In genomic region chr10:26890956-26891355, GRCh38 we compare ENCODE assay signal across 8 cellular contexts.
DNase-seq lines count a peak whose midpoint lies in the region; TF ChIP-seq lines count a peak whose summit lies in the region.

No MANE protein-coding gene starts in this region.

- H3K9ac ChIP-seq in adipocyte (ENCODE audit: low read length) = no peak overlapping the region

- peak; percentile 58 for DNase-seq in COR-L47 (lab: John Stamatoyannopoulos, UW)
- peak; percentile 69 for DNase-seq in HFF-Myc (ENCODE audit: extremely low read depth, low read depth)
- DNase-seq in OCI-M1 (lab: John Stamatoyannopoulos, UW) = peak; percentile 86
- DNase-seq in adipocyte (ENCODE audit: low read depth) = peak; percentile 64
- peak; percentile 83 for DNase-seq in iris pigment epithelial cell (ENCODE audit: low read depth)
- peak; percentile 6 to 8 for DNase-seq in stimulated activated CD4-positive, alpha-beta T cell treated with anti-CD3 and anti-CD28 coated beads, Interleukin-4, amount 100 ng/mL, for 4 hours
- DNase-seq in NCI-H187 (lab: John Stamatoyannopoulos, UW) = no peak
- DNase-seq in GOT3 (lab: John Stamatoyannopoulos, UW) = no peak

- no peak overlapping the region for H3K4me3 ChIP-seq in HFF-Myc (replicated peaks; ENCODE audit: low read depth, low read length)
- H3K4me3 ChIP-seq in adipocyte (ENCODE audit: low read length) = no peak overlapping the region

- H3K9me3 ChIP-seq in adipocyte (ENCODE audit: control insufficient read depth, low read length) = no peaks in the 10 kb centered on the region

- no peaks in the 10 kb centered on the region for H3K36me3 ChIP-seq in adipocyte (ENCODE audit: control insufficient read depth, insufficient read depth, low read length, severe bottlenecking)

- H3K4me1 ChIP-seq in adipocyte (ENCODE audit: control insufficient read depth, insufficient read depth, low read length) = no peaks in the 10 kb centered on the region

- peak; percentile 77 for TF ChIP-seq CTCF in HFF-Myc (IDR thresholded peaks at IDR 0.05; ENCODE audit: low read depth, low read length, missing control alignments)

- H3K27me3 ChIP-seq in adipocyte (replicated peaks; ENCODE audit: control insufficient read depth, insufficient read depth, low read length) = peaks cover 6% of the 10 kb centered on the region

Comparison
In these comparisons a context has a peak if more than half of its experiments do, and no peak if none do; other contexts are left out.
1. DNase-seq: peak in COR-L47 (single experiment), HFF-Myc (single experiment), OCI-M1 (single experiment), adipocyte (single experiment), iris pigment epithelial cell (single experiment) and stimulated activated CD4-positive, alpha-beta T cell treated with anti-CD3 and anti-CD28 coated beads, Interleukin-4, amount 100 ng/mL, for 4 hours (2 of 2); none in NCI-H187 (0 of 2) and GOT3 (single experiment).